In the genomic region with DNA sequence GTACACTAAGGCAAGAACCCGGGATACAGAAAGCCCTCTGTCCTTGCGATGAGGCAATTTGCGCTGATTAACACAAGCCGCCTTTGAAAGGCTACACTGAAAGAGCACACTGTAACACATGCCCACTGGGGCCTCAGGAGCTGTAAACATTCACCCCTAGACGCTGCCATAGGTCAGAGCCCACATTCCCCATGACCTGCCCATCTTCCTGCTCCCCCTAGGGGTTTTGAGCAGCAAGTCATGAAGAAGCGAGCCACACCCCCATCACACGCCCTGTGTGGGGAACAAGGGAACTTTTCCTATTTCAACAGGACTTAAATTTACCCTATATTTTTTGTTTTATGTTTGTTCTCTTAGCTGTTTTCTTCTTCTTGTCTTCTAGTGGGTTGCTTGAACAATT, we compare ENCODE assay signal across 9 cellular contexts. TPM values are rescaled to one million over a fixed set of nuclear protein-coding genes. Genes with fewer than 3 reads are reported as not detected.
DNase-seq lines count a peak whose midpoint lies in the region; ATAC-seq and TF ChIP-seq lines count a peak whose summit lies in the region.
"Had no signal": no experiment of that assay in that cellular context is flagged by ENCODE, and none has a peak within 500 bp of the region (broad histone marks: within the 10 kb centered on the region; RNA-seq: fewer than 3 reads in every experiment).

No MANE protein-coding gene starts in this region.

- no peaks in the 10 kb centered on the region for H3K36me3 ChIP-seq in ovary

- peak; percentile 96 for ATAC-seq in GM18868 (IDR thresholded peaks at IDR 0.05; ENCODE audit: unreplicated experiment)
- peak; percentile 88 for ATAC-seq in HG02973 (IDR thresholded peaks at IDR 0.05; ENCODE audit: unreplicated experiment)
- ATAC-seq: stimulated activated naive B cell treated with anti-CD40 and anti-IgM and Interleukin-4, amounts not matched to agents 10 μg/mL and 1 μg/mL and 100 μg/mL, for 72 hours had no signal

- POLR2A ChIA-PET in AG04450 (lab: Yijun Ruan, JAX), result no interaction called here

- in situ Hi-C loops in SK-MEL-5 (cut with HindIII; ENCODE audit: low pct_unique_long_range_greater_than_20kb, low sequenced_read_pairs), result no loop called here

- TF ChIP-seq CTCF in AG04450 (IDR thresholded peaks at IDR 0.05; ENCODE audit: low read depth, low read length) (peak; percentile 21; the same call in 1 of the 2 replicates), ovary (IDR thresholded peaks at IDR 0.05) (no peak)

- no peak for DNase-seq in AG04450 (ENCODE audit: low read depth, low spot score)
- peak; percentile 33 for DNase-seq in SK-MEL-5 (ENCODE audit: low read depth, low spot score)
- DNase-seq in ovary, result no peak
- no peak for DNase-seq in dedifferentiated amniotic fluid mesenchymal stem cell (ENCODE audit: extremely low spot score)
- no peak for DNase-seq in A172 (ENCODE audit: low spot score)
- no peak for DNase-seq in midbrain (lab: John Stamatoyannopoulos, UW)
- DNase-seq: stimulated activated naive B cell treated with anti-CD40 and anti-IgM and Interleukin-4, amounts not matched to agents 10 μg/mL and 1 μg/mL and 100 μg/mL, for 72 hours had no signal

- H3K4me1 ChIP-seq in ovary (ENCODE audit: insufficient read depth), result no peaks in the 10 kb centered on the region

- no peak for TF ChIP-seq EP300 in ovary (IDR thresholded peaks at IDR 0.05)

- intact Hi-C loops in ovary (cut with DNase I), result no loop called here

- no peak overlapping the region for H3K27ac ChIP-seq in AG04450 (ENCODE audit: low read depth, low read length)
- no peak overlapping the region for H3K27ac ChIP-seq in ovary

- 78 to 81% (median 81%) methylated on average over 7 of the region's 7 CpGs for WGBS in ovary, 3 donors

- H3K27me3 ChIP-seq in AG04450 (ENCODE audit: control insufficient read depth, insufficient read depth, low read length) (no peaks in the 10 kb centered on the region), ovary (no peaks in the 10 kb centered on the region)

- CTCF ChIA-PET in AG04450 (lab: Charles Lee), result interaction anchor here (1.7 kb wide), 1 partner anchor 10 kb away, joined by 8 read pairs; no protein-coding TSS in a partner anchor

- H3K9me3 ChIP-seq in AG04450 (ENCODE audit: control insufficient read depth, insufficient read depth, low read length) (no peaks in the 10 kb centered on the region), ovary (no peaks in the 10 kb centered on the region)

- no peak overlapping the region for H3K4me3 ChIP-seq in AG04450 (ENCODE audit: low read depth, low read length)
- no peak overlapping the region for H3K4me3 ChIP-seq in ovary

- TF ChIP-seq POLR2A in ovary (IDR thresholded peaks at IDR 0.05), result no peak

RNA-seq across cellular contexts. Expression of a gene that starts 47.8 kb away (rescaled TPM):
- not detected in 2 replicates for polyA plus RNA-seq in AG04450 (2011; rRNA removed)
- polyA minus RNA-seq in AG04450 (2011; rRNA and poly(A)+ RNA removed), result not detected in 2 replicates
- total RNA-seq in SK-MEL-5 (2014; rRNA removed; shearing (Covaris generic)), result 0.08 TPM in 2 replicates
- 0.18 TPM in 1 of 2 replicates, not detected in the other for polyA plus RNA-seq in SK-MEL-5 (2015; cell fraction: cytosol; rRNA removed)
- polyA plus RNA-seq in SK-MEL-5 (2015; cell fraction: nucleus; rRNA removed), result 0.15 TPM in 1 of 2 replicates, not detected in the other
- total RNA-seq in ovary, result under 1 TPM in 1 of 7 donors, not detected in 6; 0.46 TPM
- polyA plus RNA-seq in ovary, result under 1 TPM; 0.02 to 0.15 TPM
- total RNA-seq in A172 (2014; rRNA removed; shearing (Covaris generic)), result 0.02 and 0.07 TPM in 2 replicates
